8 cellular contexts compared by ENCODE assay signal in the genomic region with DNA sequence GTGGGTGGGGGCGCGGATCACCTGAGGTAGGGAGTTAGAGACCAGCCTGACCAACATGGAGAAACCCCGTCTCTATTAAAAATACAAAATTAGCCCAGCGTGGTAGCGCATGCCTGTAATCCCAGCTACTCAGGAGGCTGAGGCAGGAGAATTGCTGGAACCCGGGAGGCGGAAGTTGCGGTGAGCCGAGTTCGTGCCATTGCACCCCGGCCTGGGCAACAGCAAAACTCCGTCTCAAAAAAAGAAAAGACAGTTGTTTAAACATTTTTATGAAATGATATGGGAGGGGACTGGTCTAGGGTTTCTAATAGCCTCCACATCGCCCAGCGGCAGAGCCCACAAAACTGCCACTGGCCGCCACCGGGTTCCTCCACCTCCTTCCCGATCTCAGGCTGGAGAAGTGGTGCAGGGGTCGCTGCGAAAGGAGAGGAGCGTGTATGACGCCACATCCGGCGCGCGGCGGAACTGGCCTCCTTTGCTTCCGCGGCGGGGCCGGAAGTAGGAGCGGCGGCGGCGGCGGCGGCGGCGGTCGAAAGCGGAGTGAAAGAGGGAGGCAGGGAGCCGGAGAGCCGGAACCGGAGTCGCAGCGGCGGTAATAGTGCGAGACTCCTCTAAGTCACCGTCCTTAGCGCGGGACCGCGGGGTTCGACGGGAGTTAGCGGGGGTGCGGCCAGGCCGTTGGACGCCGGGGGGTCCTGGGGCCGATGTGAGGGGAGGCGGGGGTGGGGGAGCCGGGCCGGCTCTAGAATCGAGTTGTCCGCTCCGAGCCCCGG. TPM values are rescaled to one million over a fixed set of nuclear protein-coding genes. Genes with fewer than 3 reads are reported as not detected.
DNase-seq lines count a peak whose midpoint lies in the region; ATAC-seq, FAIRE-seq and TF ChIP-seq lines count a peak whose summit lies in the region.

TSS of gene PPP4C (plus strand) at position 492 of the 773 bp plus-strand sequence. CDS start 384 bp downstream, outside the sequence.

- peak within 1 kb of the TSS; percentile 98 for H3K4me2 ChIP-seq in neural progenitor cell

- peak within 1 kb of the TSS; percentile 44 for H3K27ac ChIP-seq in SJCRH30
- peak within 1 kb of the TSS; percentile 62 for H3K27ac ChIP-seq in neural progenitor cell
- H3K27ac ChIP-seq in stomach smooth muscle (ENCODE audit: low read length), result peak within 1 kb of the TSS; percentile 85

- H3K36me3 ChIP-seq in MG63, result peaks cover 76% of the 10 kb centered on the region
- peaks cover 42% of the 10 kb centered on the region for H3K36me3 ChIP-seq in SJCRH30
- no peaks in the 10 kb centered on the region for H3K36me3 ChIP-seq in neural progenitor cell
- peaks cover 20 to 32% of the 10 kb centered on the region in 2 donors for H3K36me3 ChIP-seq in stomach smooth muscle (ENCODE audit: control insufficient read depth in 2 of 2, insufficient read depth in 2 of 2, low read length in 2 of 2)

- H3K4me1 ChIP-seq in SJCRH30, result peaks cover 7% of the 10 kb centered on the region; the same call in 1 of the 2 replicates
- H3K4me1 ChIP-seq in neural progenitor cell, result peaks cover 10% of the 10 kb centered on the region
- peaks cover 30% of the 10 kb centered on the region for H3K4me1 ChIP-seq in stomach smooth muscle (ENCODE audit: control insufficient read depth, insufficient read depth, low read length)

- peaks cover 13% of the 10 kb centered on the region for H3K36me3 Mint-ChIP-seq in neural progenitor cell

- H3K4me3 ChIP-seq in MG63 (peak within 1 kb of the TSS; percentile 89), SJCRH30 (peak within 1 kb of the TSS; percentile 80), foreskin fibroblast (ENCODE audit: low read depth in 1 of 2, low read length in 2 of 2) (peak within 1 kb of the TSS; percentile 71 to 97), neural progenitor cell (peak within 1 kb of the TSS; percentile 90), stomach smooth muscle (ENCODE audit: low read length in 2 of 2) (peak within 1 kb of the TSS; percentile 90 to 94)

- peaks cover 46% of the 10 kb centered on the region for H3F3A ChIP-seq in neural progenitor cell (ENCODE audit: low read depth)

- no peaks in the 10 kb centered on the region for H3K27me3 ChIP-seq in MG63
- no peaks in the 10 kb centered on the region for H3K27me3 ChIP-seq in SJCRH30
- no peaks in the 10 kb centered on the region for H3K27me3 ChIP-seq in neural progenitor cell
- H3K27me3 ChIP-seq in stomach smooth muscle (ENCODE audit: control insufficient read depth in 1 of 2, insufficient read depth in 2 of 2, low read length in 2 of 2), result no peaks in the 10 kb centered on the region

- H2AFZ ChIP-seq in neural progenitor cell (replicated peaks), result no peak within 1 kb of the TSS

- DNase-seq in D721Med (ENCODE audit: insufficient read length, low spot score), result peak; percentile 99
- peak; percentile 96 for DNase-seq in MG63
- DNase-seq in SJCRH30, result peak; percentile 85 to 88
- DNase-seq in activated gamma-delta T cell treated with Interleukin-2 at 50 U/mL for 16 hours, result peak; percentile 86
- DNase-seq in foreskin fibroblast, result peak; percentile 86 to 96
- peak; percentile 96 for DNase-seq in neural progenitor cell (ENCODE audit: low spot score)

- no peak for FAIRE-seq in D721Med (lab: Jason Lieb, UNC)

- peaks cover 47% of the 10 kb centered on the region for H3K79me2 ChIP-seq in neural progenitor cell (ENCODE audit: low read depth)

- H3K27me3 Mint-ChIP-seq in neural progenitor cell (ENCODE audit: insufficient read depth, low read depth), result peaks cover 3% of the 10 kb centered on the region

- peak within 1 kb of the TSS; percentile 92 for H3K9ac ChIP-seq in neural progenitor cell
- peak within 1 kb of the TSS; percentile 84 to 93 for H3K9ac ChIP-seq in stomach smooth muscle (ENCODE audit: low read length in 2 of 2)

- H4K20me1 ChIP-seq in neural progenitor cell (ENCODE audit: low read depth), result peaks cover 36% of the 10 kb centered on the region

- peak within 1 kb of the TSS; percentile 96 for H3K4me3 Mint-ChIP-seq in neural progenitor cell

- no peaks in the 10 kb centered on the region for H3K9me3 Mint-ChIP-seq in neural progenitor cell

- no peaks in the 10 kb centered on the region for H3K9me3 ChIP-seq in MG63
- no peaks in the 10 kb centered on the region for H3K9me3 ChIP-seq in SJCRH30 (replicated peaks)
- H3K9me3 ChIP-seq in neural progenitor cell (ENCODE audit: low read depth), result no peaks in the 10 kb centered on the region
- no peaks in the 10 kb centered on the region for H3K9me3 ChIP-seq in stomach smooth muscle (ENCODE audit: control insufficient read depth in 2 of 2, low read length in 2 of 2)

- peak; percentile 75 for ATAC-seq in GM21825 (IDR thresholded peaks at IDR 0.05; ENCODE audit: unreplicated experiment)

- peaks cover 21% of the 10 kb centered on the region for H3K4me1 Mint-ChIP-seq in neural progenitor cell

- peak within 1 kb of the TSS; percentile 81 for H3K27ac Mint-ChIP-seq in neural progenitor cell

- TF ChIP-seq CTCF in D721Med (IDR thresholded peaks at IDR 0.05; ENCODE audit: insufficient read depth, missing control alignments) (peak; percentile 7), foreskin fibroblast (IDR thresholded peaks at IDR 0.05; ENCODE audit: low read depth, low read length) (no peak), neural progenitor cell (IDR thresholded peaks at IDR 0.05) (peak; percentile 9)

RNA-seq across cellular contexts. Expression of gene PPP4C, which starts in this region (rescaled TPM):
- 127 and 193 TPM in 2 replicates for total RNA-seq in MG63 (2014; rRNA removed; shearing (Covaris generic); ENCODE audit: low replicate concordance)
- total RNA-seq in SJCRH30 (2014; rRNA removed; shearing (Covaris generic)), result 96.7 and 99.4 TPM in 2 replicates
- 93.3 and 166 TPM in 2 replicates for total RNA-seq in neural progenitor cell (ENCODE audit: low replicate concordance)

Comparison
In these comparisons a context has a peak if more than half of its experiments do, and no peak if none do; other contexts are left out.
1. Peak in every context shown above with its lines: DNase-seq, ATAC-seq, H3K4me3 ChIP-seq and H3K27ac ChIP-seq.